27 cellular contexts compared by ENCODE assay signal in genomic region chr13:77480071-77480470, GRCh38. TPM values are rescaled to one million over a fixed set of nuclear protein-coding genes. Genes with fewer than 3 reads are reported as not detected.
DNase-seq lines count a peak whose midpoint lies in the region; ATAC-seq and FAIRE-seq lines count a peak whose summit lies in the region.
"Had no signal": no experiment of that assay in that cellular context is flagged by ENCODE, and none has a peak within 500 bp of the region (broad histone marks: within the 10 kb centered on the region; RNA-seq: fewer than 3 reads in every experiment).

No MANE protein-coding gene starts in this region.

- DNase-seq in DMS53 (lab: John Stamatoyannopoulos, UW) (peak; percentile 0), DMS53 treated with DMSO at 0.1 percent for 48 hours (lab: John Stamatoyannopoulos, UW; ENCODE audit: unreplicated experiment) (no peak), SK-N-DZ (ENCODE audit: low spot score) (peak; percentile 30), iPS DF 6.9 (ENCODE audit: low read depth, low spot score) (peak; percentile 13), NCI-H2029 treated with DMSO at 0.1 percent for 48 hours (lab: John Stamatoyannopoulos, UW) (no peak), NCI-H1436 treated with DMSO at 0.1 percent for 48 hours (lab: John Stamatoyannopoulos, UW) (no peak), GM19239 (ENCODE audit: insufficient read length, low spot score) (no peak)
- no peak for DNase-seq in stimulated activated naive B cell treated with anti-CD40 and anti-IgM and Interleukin-4, amounts not matched to agents 10 μg/mL and 1 μg/mL and 100 μg/mL, for 72 hours
- DNase-seq: 8988T; activated CD4-positive, alpha-beta T cell treated with anti-CD3 and anti-CD28 coated beads, Interleukin-2, amount 10 ng/mL, durations not matched to agents 7 days and 5 days; activated CD8-positive, alpha-beta memory T cell treated with anti-CD3 and anti-CD28 coated beads, Interleukin-2, amount 10 ng/mL, durations not matched to agents 7 days and 5 days; activated naive CD4-positive, alpha-beta T cell treated with anti-CD3 and anti-CD28 coated beads, Interleukin-2, amount 50 U/mL, for 16 hours; aorta; Caco-2; central memory CD4-positive, alpha-beta T cell; IMR-90; islet precursor cell; NCI-H526 treated with DMSO at 0.1 percent for 48 hours; SIG-M5; small intestine; testis had no signal

- no peak overlapping the region for H3K4me3 ChIP-seq in iPS DF 6.9 (ENCODE audit: low read length)
- H3K4me3 ChIP-seq: lung, testis had no signal

- no peaks in the 10 kb centered on the region for H3K36me3 ChIP-seq in iPS DF 6.9 (ENCODE audit: control insufficient read depth, insufficient read depth, low read length)

- no peaks in the 10 kb centered on the region for H3K27me3 Mint-ChIP-seq in stimulated activated naive B cell treated with anti-CD40 and anti-IgM and Interleukin-4, amounts not matched to agents 10 μg/mL and 1 μg/mL and 100 μg/mL, for 72 hours
- H3K27me3 Mint-ChIP-seq: stimulated activated memory B cell treated with anti-CD40 and anti-IgM and Interleukin-4, amounts not matched to agents 10 μg/mL and 1 μg/mL and 100 μg/mL, for 72 hours had no signal

- no peak overlapping the region for H3K4me3 Mint-ChIP-seq in stimulated activated naive B cell treated with anti-CD40 and anti-IgM and Interleukin-4, amounts not matched to agents 10 μg/mL and 1 μg/mL and 100 μg/mL, for 72 hours
- H3K4me3 Mint-ChIP-seq: activated CD4-positive, alpha-beta T cell treated with anti-CD3 and anti-CD28 coated beads, Interleukin-2, amount 10 ng/mL, durations not matched to agents 7 days and 5 days; activated CD8-positive, alpha-beta memory T cell treated with anti-CD3 and anti-CD28 coated beads, Interleukin-2, amount 10 ng/mL, durations not matched to agents 7 days and 5 days; stimulated activated memory B cell treated with anti-CD40 and anti-IgM and Interleukin-4, amounts not matched to agents 10 μg/mL and 1 μg/mL and 100 μg/mL, for 72 hours; T-helper 1 cell treated with Interleukin-12 subunit alpha and Interleukin-12 subunit beta and Interleukin-4 antibody, amounts not matched to agents 30 μg/mL and 1 μg/mL, for 36 hours had no signal

- peak overlapping the region; percentile 27 for H3K27ac Mint-ChIP-seq in stimulated activated naive B cell treated with anti-CD40 and anti-IgM and Interleukin-4, amounts not matched to agents 10 μg/mL and 1 μg/mL and 100 μg/mL, for 72 hours
- H3K27ac Mint-ChIP-seq: activated CD4-positive, alpha-beta T cell treated with anti-CD3 and anti-CD28 coated beads, Interleukin-2, amount 10 ng/mL, durations not matched to agents 7 days and 5 days; activated CD8-positive, alpha-beta memory T cell treated with anti-CD3 and anti-CD28 coated beads, Interleukin-2, amount 10 ng/mL, durations not matched to agents 7 days and 5 days; stimulated activated memory B cell treated with anti-CD40 and anti-IgM and Interleukin-4, amounts not matched to agents 10 μg/mL and 1 μg/mL and 100 μg/mL, for 72 hours; T-helper 1 cell treated with Interleukin-12 subunit alpha and Interleukin-12 subunit beta and Interleukin-4 antibody, amounts not matched to agents 30 μg/mL and 1 μg/mL, for 36 hours had no signal

- H3K9me3 ChIP-seq in iPS DF 6.9 (ENCODE audit: control insufficient read depth, insufficient read depth, low read length) = no peaks in the 10 kb centered on the region
- H3K9me3 ChIP-seq: Caco-2, testis had no signal

- no peak for FAIRE-seq in GM19239 (lab: Jason Lieb, UNC)
- FAIRE-seq: H54, small intestine had no signal

- no peak overlapping the region for H3K27ac ChIP-seq in iPS DF 6.9 (ENCODE audit: low read length)
- H3K27ac ChIP-seq: testis had no signal

- no CpG with 5 or more reads among the region's 2 CpGs for WGBS in iPS DF 6.9 (ENCODE audit: insufficient coverage, insufficient read length)

- no peaks in the 10 kb centered on the region for H3K4me1 ChIP-seq in iPS DF 6.9 (ENCODE audit: control insufficient read depth, insufficient read depth, low read length)
- H3K4me1 ChIP-seq: testis had no signal

- no peaks in the 10 kb centered on the region for H3K27me3 ChIP-seq in iPS DF 6.9 (ENCODE audit: control insufficient read depth, insufficient read depth, low read length)
- H3K27me3 ChIP-seq: testis had no signal

- peaks cover 0 to 3% of the 10 kb centered on the region in 2 donors for H3K9me3 Mint-ChIP-seq in stimulated activated naive B cell treated with anti-CD40 and anti-IgM and Interleukin-4, amounts not matched to agents 10 μg/mL and 1 μg/mL and 100 μg/mL, for 72 hours
- H3K9me3 Mint-ChIP-seq: activated CD4-positive, alpha-beta T cell treated with anti-CD3 and anti-CD28 coated beads, Interleukin-2, amount 10 ng/mL, durations not matched to agents 7 days and 5 days; stimulated activated memory B cell treated with anti-CD40 and anti-IgM and Interleukin-4, amounts not matched to agents 10 μg/mL and 1 μg/mL and 100 μg/mL, for 72 hours; T-helper 1 cell treated with Interleukin-12 subunit alpha and Interleukin-12 subunit beta and Interleukin-4 antibody, amounts not matched to agents 30 μg/mL and 1 μg/mL, for 36 hours had no signal

- H3K36me3 Mint-ChIP-seq in stimulated activated naive B cell treated with anti-CD40 and anti-IgM and Interleukin-4, amounts not matched to agents 10 μg/mL and 1 μg/mL and 100 μg/mL, for 72 hours = no peaks in the 10 kb centered on the region
- H3K36me3 Mint-ChIP-seq: stimulated activated memory B cell treated with anti-CD40 and anti-IgM and Interleukin-4, amounts not matched to agents 10 μg/mL and 1 μg/mL and 100 μg/mL, for 72 hours had no signal

- no peak for ATAC-seq in stimulated activated naive B cell treated with anti-CD40 and anti-IgM and Interleukin-4, amounts not matched to agents 10 μg/mL and 1 μg/mL and 100 μg/mL, for 72 hours (replicated peaks)
- ATAC-seq: activated CD8-positive, alpha-beta memory T cell treated with anti-CD3 and anti-CD28 coated beads, Interleukin-2, amount 10 ng/mL, durations not matched to agents 7 days and 5 days; Panc1; stimulated activated memory B cell treated with anti-CD40 and anti-IgM and Interleukin-4, amounts not matched to agents 10 μg/mL and 1 μg/mL and 100 μg/mL, for 72 hours had no signal

- H3K4me1 Mint-ChIP-seq in stimulated activated naive B cell treated with anti-CD40 and anti-IgM and Interleukin-4, amounts not matched to agents 10 μg/mL and 1 μg/mL and 100 μg/mL, for 72 hours = peaks cover 3 to 5% of the 10 kb centered on the region in 2 donors

RNA-seq across cellular contexts. Expression of gene SCEL, which starts 55.4 kb away (rescaled TPM):
- 0.03 and 0.14 TPM in 2 replicates for polyA plus RNA-seq in SK-N-DZ (2014; cell fraction: cytosol; rRNA removed)
- 0.19 and 0.37 TPM in 2 replicates for polyA plus RNA-seq in SK-N-DZ (2014; cell fraction: nucleus; rRNA removed)
- polyA plus RNA-seq: BJ, IMR-90 had no signal

Comparison
In these comparisons a context has a peak if more than half of its experiments do, and no peak if none do; other contexts are left out.
1. DNase-seq: peak in DMS53 (single experiment), SK-N-DZ (single experiment) and iPS DF 6.9 (single experiment); none in DMS53 treated with DMSO at 0.1 percent for 48 hours (single experiment), stimulated activated naive B cell treated with anti-CD40 and anti-IgM and Interleukin-4, amounts not matched to agents 10 μg/mL and 1 μg/mL and 100 μg/mL, for 72 hours (single experiment), NCI-H2029 treated with DMSO at 0.1 percent for 48 hours (single experiment), NCI-H1436 treated with DMSO at 0.1 percent for 48 hours (single experiment) and GM19239 (single experiment).